26 cellular contexts compared by ENCODE assay signal in the genomic region with DNA sequence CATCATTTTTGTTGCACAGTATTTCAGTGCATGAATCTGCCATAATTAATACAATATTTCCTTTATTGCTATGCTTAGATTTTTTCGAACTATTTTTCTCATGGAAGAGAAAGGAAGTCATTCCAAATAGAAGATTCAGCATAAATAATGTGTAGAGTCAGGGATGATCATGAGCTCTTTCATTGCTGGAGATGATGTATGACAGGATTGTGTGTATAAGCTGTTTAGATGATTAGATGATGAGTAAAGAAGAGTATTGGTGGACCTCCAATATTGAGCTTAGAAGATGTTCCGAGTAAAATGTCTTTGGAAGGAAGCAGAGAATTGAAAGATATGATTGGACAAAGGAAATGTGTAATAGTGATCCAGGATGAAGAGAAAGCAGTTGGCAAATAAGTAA.
"Had no signal": no experiment of that assay in that cellular context is flagged by ENCODE, and none has a peak within 500 bp of the region (broad histone marks: within the 10 kb centered on the region; RNA-seq: fewer than 3 reads in every experiment).

No MANE protein-coding gene starts in this region.

- H3K4me3 Mint-ChIP-seq: activated CD4-positive, alpha-beta T cell treated with anti-CD3 and anti-CD28 coated beads, Interleukin-2, amount 10 ng/mL, durations not matched to agents 7 days and 5 days; activated CD8-positive, alpha-beta T cell treated with anti-CD3 and anti-CD28 coated beads, Interleukin-2, amount 10 ng/mL, durations not matched to agents 7 days and 5 days; activated naive CD4-positive, alpha-beta T cell treated with anti-CD3 and anti-CD28 coated beads, Interleukin-2, amount 50 U/mL, for 24 hours; activated naive CD8-positive, alpha-beta T cell treated with anti-CD3 and anti-CD28 coated beads, Interleukin-2, amount 10 ng/mL, durations not matched to agents 7 days and 5 days; activated T-cell treated with anti-CD3 and anti-CD28 coated beads, Interleukin-2, amount 50 U/mL, for 24 hours; brain had no signal

- H3K4me3 ChIP-seq: adrenal gland, SJCRH30, SK-N-MC had no signal

- H3K27ac Mint-ChIP-seq: activated CD4-positive, alpha-beta T cell treated with anti-CD3 and anti-CD28 coated beads, Interleukin-2, amount 10 ng/mL, durations not matched to agents 7 days and 5 days; activated CD8-positive, alpha-beta T cell treated with anti-CD3 and anti-CD28 coated beads, Interleukin-2, amount 10 ng/mL, durations not matched to agents 7 days and 5 days; activated naive CD4-positive, alpha-beta T cell treated with anti-CD3 and anti-CD28 coated beads, Interleukin-2, amount 50 U/mL, for 24 hours; activated naive CD8-positive, alpha-beta T cell treated with anti-CD3 and anti-CD28 coated beads, Interleukin-2, amount 10 ng/mL, durations not matched to agents 7 days and 5 days; activated T-cell treated with anti-CD3 and anti-CD28 coated beads, Interleukin-2, amount 50 U/mL, for 24 hours; activated T-helper 2 cell treated with anti-CD3 and anti-CD28 coated beads, Interferon-gamma antibody, Interleukin-2, Interleukin-4, amounts not matched to agents 10 μg/mL and 5 μg/mL and 100 μg/mL, durations not matched to agents 14 hours and 24 hours and 36 hours; brain had no signal

- H3K27me3 ChIP-seq: adrenal gland, SJCRH30 had no signal

- FAIRE-seq: bronchial epithelial cell had no signal

- H3K27ac ChIP-seq: adrenal gland, SJCRH30, SK-N-MC had no signal

- DNase-seq: activated CD4-positive, alpha-beta T cell treated with anti-CD3 and anti-CD28 coated beads, Interleukin-2, amount 10 ng/mL, durations not matched to agents 7 days and 5 days; activated CD4-positive, alpha-beta T cell treated with anti-CD3 and anti-CD28 coated beads, Interleukin-2, amount 50 U/mL, for 48 hours; activated CD8-positive, alpha-beta T cell treated with anti-CD3 and anti-CD28 coated beads, Interleukin-2, amount 10 ng/mL, durations not matched to agents 7 days and 5 days; activated gamma-delta T cell; activated naive CD4-positive, alpha-beta T cell treated with Interleukin-2 at 50 U/mL for 16 hours; activated naive CD8-positive, alpha-beta T cell treated with anti-CD3 and anti-CD28 coated beads, Interleukin-2, amount 10 ng/mL, durations not matched to agents 7 days and 5 days; activated T-cell treated with anti-CD3 and anti-CD28 coated beads, Interleukin-2, amount 50 U/mL, for 24 hours; adrenal gland; caudate nucleus; cerebellar nuclear complex; NCI-H1105; NCI-H1417 treated with DMSO at 0.1 percent for 48 hours; NCI-H187 treated with DMSO at 0.1 percent for 48 hours; NCI-H2081; NCI-H226; NCI-H446 treated with DMSO at 0.1 percent for 48 hours; NCI-H524; SHP77; SJCRH30; T1000 had no signal

- H3K36me3 ChIP-seq: adrenal gland, SJCRH30 had no signal

- ATAC-seq: activated CD8-positive, alpha-beta T cell treated with anti-CD3 and anti-CD28 coated beads, Interleukin-2, amount 10 ng/mL, durations not matched to agents 7 days and 5 days; Panc1 had no signal

- H3K27me3 Mint-ChIP-seq: activated CD4-positive, alpha-beta T cell treated with anti-CD3 and anti-CD28 coated beads, Interleukin-2, amount 10 ng/mL, durations not matched to agents 7 days and 5 days; activated naive CD4-positive, alpha-beta T cell treated with anti-CD3 and anti-CD28 coated beads, Interleukin-2, amount 50 U/mL, for 24 hours; activated naive CD8-positive, alpha-beta T cell treated with anti-CD3 and anti-CD28 coated beads, Interleukin-2, amount 10 ng/mL, durations not matched to agents 7 days and 5 days; activated T-cell treated with anti-CD3 and anti-CD28 coated beads, Interleukin-2, amount 50 U/mL, for 24 hours had no signal

- H3K4me1 ChIP-seq: adrenal gland, SJCRH30 had no signal

- H3K9me3 Mint-ChIP-seq: activated naive CD4-positive, alpha-beta T cell treated with anti-CD3 and anti-CD28 coated beads, Interleukin-2, amount 50 U/mL, for 24 hours; activated T-cell treated with anti-CD3 and anti-CD28 coated beads, Interleukin-2, amount 50 U/mL, for 24 hours had no signal

- H3K36me3 Mint-ChIP-seq: brain had no signal

- H3K9me3 ChIP-seq: SJCRH30 had no signal
